Comparison of ENCODE assay signal across 29 cellular contexts in genomic region chr22:44816141-44816540, GRCh38.
"Had no signal": no experiment of that assay in that cellular context is flagged by ENCODE, and none has a peak within 500 bp of the region (broad histone marks: within the 10 kb centered on the region; RNA-seq: fewer than 3 reads in every experiment).

No MANE protein-coding gene starts in this region.

- H3K36me3 ChIP-seq: colonic mucosa, gastrocnemius medialis, lower lobe of right lung, pancreas, suprapubic skin, WERI-Rb-1 had no signal

- H3K36me3 Mint-ChIP-seq: stimulated activated naive B cell treated with anti-CD40 and anti-IgM and Interleukin-4, amounts not matched to agents 10 μg/mL and 1 μg/mL and 100 μg/mL, for 72 hours had no signal

- H2AFZ ChIP-seq: hepatocyte had no signal

- FAIRE-seq: pancreas had no signal

- H3K27me3 Mint-ChIP-seq: activated naive CD8-positive, alpha-beta T cell treated with anti-CD3 and anti-CD28 coated beads, Interleukin-2, amount 50 U/mL, for 24 hours had no signal

- DNase-seq: activated CD4-positive, alpha-beta T cell treated with anti-CD3 and anti-CD28 coated beads for 48 hours; activated CD4-positive, alpha-beta T cell treated with anti-CD3 and anti-CD28 coated beads, Interleukin-2, amount 50 U/mL, for 48 hours; activated CD8-positive, alpha-beta memory T cell treated with anti-CD3 and anti-CD28 coated beads for 24 hours; activated gamma-delta T cell; activated naive CD4-positive, alpha-beta T cell treated with anti-CD3 and anti-CD28 coated beads, Interleukin-2, amount 50 U/mL, for 16 hours; activated naive CD8-positive, alpha-beta T cell treated with anti-CD3 and anti-CD28 coated beads, Interleukin-2, amount 50 U/mL, for 24 hours; cerebellar nuclear complex; colonic mucosa; effector memory CD4-positive, alpha-beta T cell; erythroblast; gastrocnemius medialis; glutamatergic neuron; islet precursor cell; lower lobe of right lung; mesenchymal stem cell; nephron progenitor cell; stimulated activated CD4-positive, alpha-beta T cell treated with anti-CD3 and anti-CD28 coated beads, Interleukin-15, amount 100 ng/mL, for 24 hours; stimulated activated CD4-positive, alpha-beta T cell treated with anti-CD3 and anti-CD28 coated beads, Interleukin-2, amount 100 ng/mL, for 24 hours; stimulated activated naive B cell treated with anti-CD40 and anti-IgM and Interleukin-4, amounts not matched to agents 10 μg/mL and 1 μg/mL and 100 μg/mL, for 72 hours; T-helper 17 cell; T1000; tibial artery; WERI-Rb-1 had no signal

- H3K27ac Mint-ChIP-seq: activated naive CD8-positive, alpha-beta T cell treated with anti-CD3 and anti-CD28 coated beads, Interleukin-2, amount 50 U/mL, for 24 hours; nephron progenitor cell; stimulated activated naive B cell treated with anti-CD40 and anti-IgM and Interleukin-4, amounts not matched to agents 10 μg/mL and 1 μg/mL and 100 μg/mL, for 72 hours; T-helper 17 cell had no signal

- H3K4me1 ChIP-seq: colonic mucosa, gastrocnemius medialis, lower lobe of right lung, psoas muscle had no signal

- H3K4me3 ChIP-seq: colonic mucosa, gastrocnemius medialis, hepatocyte, lower lobe of right lung, pancreas, psoas muscle, suprapubic skin, tibial artery had no signal

- H3K9me3 ChIP-seq: colonic mucosa, gastrocnemius medialis, lower lobe of right lung, pancreas, psoas muscle, suprapubic skin, tibial artery had no signal

- H3K27ac ChIP-seq: colonic mucosa, gastrocnemius medialis, hepatocyte, lower lobe of right lung, pancreas, psoas muscle, suprapubic skin, tibial artery, WERI-Rb-1 had no signal

- H3K4me2 ChIP-seq: hepatocyte had no signal

- H3K4me1 Mint-ChIP-seq: activated naive CD8-positive, alpha-beta T cell treated with anti-CD3 and anti-CD28 coated beads, Interleukin-2, amount 50 U/mL, for 24 hours; stimulated activated naive B cell treated with anti-CD40 and anti-IgM and Interleukin-4, amounts not matched to agents 10 μg/mL and 1 μg/mL and 100 μg/mL, for 72 hours; T-helper 17 cell had no signal

- ATAC-seq: activated CD4-positive, CD25-positive, alpha-beta regulatory T cell treated with anti-CD3 and anti-CD28 coated beads, Interleukin-2, amount 50 U/mL, for 24 hours; activated naive CD8-positive, alpha-beta T cell treated with anti-CD3 and anti-CD28 coated beads, Interleukin-2, amount 50 U/mL, for 24 hours; gastrocnemius medialis; pancreas; SK-N-SH treated with all-trans-retinoic acid at 6 μM for 48 hours; stimulated activated naive B cell treated with anti-CD40 and anti-IgM and Interleukin-4, amounts not matched to agents 10 μg/mL and 1 μg/mL and 100 μg/mL, for 72 hours; T-helper 17 cell had no signal

- H3K79me2 ChIP-seq: hepatocyte had no signal

- H3K4me3 Mint-ChIP-seq: activated naive CD8-positive, alpha-beta T cell treated with anti-CD3 and anti-CD28 coated beads, Interleukin-2, amount 50 U/mL, for 24 hours; nephron progenitor cell; stimulated activated naive B cell treated with anti-CD40 and anti-IgM and Interleukin-4, amounts not matched to agents 10 μg/mL and 1 μg/mL and 100 μg/mL, for 72 hours; T-helper 17 cell had no signal

- H3K27me3 ChIP-seq: colonic mucosa, hepatocyte, pancreas, suprapubic skin had no signal

- H3K9me3 Mint-ChIP-seq: activated naive CD8-positive, alpha-beta T cell treated with anti-CD3 and anti-CD28 coated beads, Interleukin-2, amount 50 U/mL, for 24 hours had no signal
